Comparison of ENCODE assay signal across 1 cellular context in the genomic region with DNA sequence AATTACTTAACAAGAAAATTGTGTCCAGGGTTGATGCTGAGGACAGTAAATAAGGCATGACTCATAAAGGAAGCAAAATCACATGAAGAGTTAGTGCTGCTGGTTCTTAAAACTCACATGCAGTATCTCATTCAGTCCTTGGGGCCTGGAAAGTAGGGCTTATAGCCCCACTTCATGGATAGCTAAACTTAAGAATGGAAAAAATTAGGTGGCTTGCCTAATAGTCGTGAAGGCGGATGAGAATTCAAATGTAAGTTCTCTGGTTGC.
TF ChIP-seq lines count a peak whose summit lies in the region.

No MANE protein-coding gene starts in this region.

TF ChIP-seq in HEK293, 187 proteins besides CTCF, POLR2A, EP300 and RAD21 (continued from another document):
- TF ChIP-seq, protein P1, sequence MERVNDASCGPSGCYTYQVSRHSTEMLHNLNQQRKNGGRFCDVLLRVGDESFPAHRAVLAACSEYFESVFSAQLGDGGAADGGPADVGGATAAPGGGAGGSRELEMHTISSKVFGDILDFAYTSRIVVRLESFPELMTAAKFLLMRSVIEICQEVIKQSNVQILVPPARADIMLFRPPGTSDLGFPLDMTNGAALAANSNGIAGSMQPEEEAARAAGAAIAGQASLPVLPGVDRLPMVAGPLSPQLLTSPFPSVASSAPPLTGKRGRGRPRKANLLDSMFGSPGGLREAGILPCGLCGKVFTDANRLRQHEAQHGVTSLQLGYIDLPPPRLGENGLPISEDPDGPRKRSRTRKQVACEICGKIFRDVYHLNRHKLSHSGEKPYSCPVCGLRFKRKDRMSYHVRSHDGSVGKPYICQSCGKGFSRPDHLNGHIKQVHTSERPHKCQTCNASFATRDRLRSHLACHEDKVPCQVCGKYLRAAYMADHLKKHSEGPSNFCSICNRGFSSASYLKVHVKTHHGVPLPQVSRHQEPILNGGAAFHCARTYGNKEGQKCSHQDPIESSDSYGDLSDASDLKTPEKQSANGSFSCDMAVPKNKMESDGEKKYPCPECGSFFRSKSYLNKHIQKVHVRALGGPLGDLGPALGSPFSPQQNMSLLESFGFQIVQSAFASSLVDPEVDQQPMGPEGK (tag by site-specific recombination; IDR thresholded peaks at IDR 0.05) = no peak
TF ChIP-seq in HEK293: peak in this region for 1.
